ENCODE assay signal across 29 cellular contexts in genomic region chrX:63920875-63921274, GRCh38.
DNase-seq lines count a peak whose midpoint lies in the region; ATAC-seq and TF ChIP-seq lines count a peak whose summit lies in the region.
"Had no signal": no experiment of that assay in that cellular context is flagged by ENCODE, and none has a peak within 500 bp of the region (broad histone marks: within the 10 kb centered on the region; RNA-seq: fewer than 3 reads in every experiment).

No MANE protein-coding gene starts in this region.

- no peaks in the 10 kb centered on the region for H3K4me1 ChIP-seq in breast epithelium
- no peaks in the 10 kb centered on the region for H3K4me1 ChIP-seq in MM.1S (ENCODE audit: low read length)
- peaks cover 28% of the 10 kb centered on the region for H3K4me1 ChIP-seq in SJSA1 (replicated peaks)
- H3K4me1 ChIP-seq in aorta (ENCODE audit: control insufficient read depth in 1 of 2, insufficient read depth in 2 of 2, low read length in 2 of 2), result peaks cover 0 to 4% of the 10 kb centered on the region in 2 donors
- H3K4me1 ChIP-seq in left ventricle myocardium inferior, result no peaks in the 10 kb centered on the region
- H3K4me1 ChIP-seq in PC-9 (replicated peaks; ENCODE audit: insufficient read depth), result no peaks in the 10 kb centered on the region
- H3K4me1 ChIP-seq: BLaER1 treated with 17β-estradiol and CSF1 and Interleukin-3, amounts not matched to agents 10 nM and 100 nM; colonic mucosa; suprapubic skin had no signal

- H3K4me1 Mint-ChIP-seq in MCF 10A (ENCODE audit: insufficient read depth, unreplicated experiment), result peaks cover 26% of the 10 kb centered on the region
- H3K4me1 Mint-ChIP-seq: activated CD4-positive, alpha-beta T cell treated with anti-CD3 and anti-CD28 coated beads, Interleukin-2, amount 10 ng/mL, durations not matched to agents 7 days and 5 days; activated naive CD8-positive, alpha-beta T cell treated with anti-CD3 and anti-CD28 coated beads, Interleukin-2, amount 10 ng/mL, durations not matched to agents 7 days and 5 days; mesothelial cell of epicardium had no signal

- H2AFZ ChIP-seq in MM.1S (ENCODE audit: low read length) (no peak overlapping the region), PC-9 (no peak overlapping the region)

- H3K4me3 Mint-ChIP-seq in MCF 10A (ENCODE audit: unreplicated experiment), result no peak overlapping the region
- H3K4me3 Mint-ChIP-seq: activated CD4-positive, alpha-beta T cell treated with anti-CD3 and anti-CD28 coated beads, Interleukin-2, amount 10 ng/mL, durations not matched to agents 7 days and 5 days; activated naive CD8-positive, alpha-beta T cell treated with anti-CD3 and anti-CD28 coated beads, Interleukin-2, amount 10 ng/mL, durations not matched to agents 7 days and 5 days; mesothelial cell of epicardium; natural killer cell treated with Interleukin-12 subunit alpha and Interleukin-12 subunit beta and Interleukin-15 and Interleukin-18, amount 100 ng/mL, for 72 hours; T-helper 1 cell treated with Interleukin-12 subunit alpha and Interleukin-12 subunit beta and Interleukin-4 antibody, amounts not matched to agents 30 μg/mL and 1 μg/mL, for 36 hours had no signal

- no peaks in the 10 kb centered on the region for H3F3A ChIP-seq in MM.1S (ENCODE audit: insufficient read depth, low read length)
- no peaks in the 10 kb centered on the region for H3F3A ChIP-seq in PC-9 (ENCODE audit: insufficient read depth, low read depth)

- ATAC-seq in aorta (ENCODE audit: low FRiP score), result no peak
- ATAC-seq: HepG2; left colon; natural killer cell treated with Interleukin-12 subunit alpha and Interleukin-12 subunit beta and Interleukin-15 and Interleukin-18, amount 100 ng/mL, for 72 hours; Right ventricle myocardium inferior; sciatic nerve had no signal

- peak overlapping the region; percentile 85 for H3K27ac Mint-ChIP-seq in MCF 10A (ENCODE audit: low read depth, unreplicated experiment)
- H3K27ac Mint-ChIP-seq: activated CD4-positive, alpha-beta T cell treated with anti-CD3 and anti-CD28 coated beads, Interleukin-2, amount 10 ng/mL, durations not matched to agents 7 days and 5 days; activated naive CD8-positive, alpha-beta T cell treated with anti-CD3 and anti-CD28 coated beads, Interleukin-2, amount 10 ng/mL, durations not matched to agents 7 days and 5 days; mesothelial cell of epicardium; natural killer cell treated with Interleukin-12 subunit alpha and Interleukin-12 subunit beta and Interleukin-15 and Interleukin-18, amount 100 ng/mL, for 72 hours; T-helper 1 cell treated with Interleukin-12 subunit alpha and Interleukin-12 subunit beta and Interleukin-4 antibody, amounts not matched to agents 30 μg/mL and 1 μg/mL, for 36 hours had no signal

- H3K4me3 ChIP-seq in breast epithelium (no peak overlapping the region), MM.1S (ENCODE audit: low read length) (no peak overlapping the region), SJSA1 (no peak overlapping the region), aorta (ENCODE audit: low read length in 2 of 2) (no peak overlapping the region), left ventricle myocardium inferior (no peak overlapping the region), PC-9 (no peak overlapping the region)
- H3K4me3 ChIP-seq: BLaER1 treated with 17β-estradiol and CSF1 and Interleukin-3, amounts not matched to agents 10 nM and 100 nM; colonic mucosa; HAP-1; suprapubic skin had no signal

- intact Hi-C loops in MCF 10A (cut with micrococcal nuclease) (no loop called here), breast epithelium (cut with DNase I; ENCODE audit: low total_unique reads) (no loop called here), aorta (cut with DNase I) (loop anchor here in 1 of 2 donors (5.0 kb wide), 1 partner anchor 359 kb away; no protein-coding TSS in a partner anchor), left ventricle myocardium inferior (cut with micrococcal nuclease) (no loop called here), PC-9 (cut with micrococcal nuclease; ENCODE audit: unreplicated experiment) (no loop called here)

- H3K9me3 Mint-ChIP-seq in MCF 10A (ENCODE audit: unreplicated experiment), result peaks cover 14% of the 10 kb centered on the region
- H3K9me3 Mint-ChIP-seq: natural killer cell treated with Interleukin-12 subunit alpha and Interleukin-12 subunit beta and Interleukin-15 and Interleukin-18, amount 100 ng/mL, for 72 hours had no signal

- H3K36me3 ChIP-seq in breast epithelium (no peaks in the 10 kb centered on the region), MM.1S (replicated peaks; ENCODE audit: insufficient read depth, low read length) (no peaks in the 10 kb centered on the region), SJSA1 (no peaks in the 10 kb centered on the region), aorta (ENCODE audit: control insufficient read depth in 1 of 2, insufficient read depth in 2 of 2, low read length in 1 of 2) (no peaks in the 10 kb centered on the region), left ventricle myocardium inferior (no peaks in the 10 kb centered on the region), PC-9 (ENCODE audit: low read depth) (no peaks in the 10 kb centered on the region)
- H3K36me3 ChIP-seq: BLaER1 treated with 17β-estradiol and CSF1 and Interleukin-3, amounts not matched to agents 10 nM and 100 nM; brain microvascular endothelial cell; colonic mucosa; HAP-1; suprapubic skin had no signal

- POLR2A ChIA-PET in MCF 10A (lab: Yijun Ruan, JAX) (interaction anchor here (0.9 to 1.9 kb wide), 2 partner anchors 16 to 167 kb away, joined by 3 to 9 read pairs; a partner anchor contains a TSS), PC-9 (lab: Charles Lee; ENCODE audit: unreplicated experiment) (no interaction called here)

- BruUV-seq in MCF 10A (replicated peaks; lab: Mats Ljungman, UMichigan) (no TSS peak), PC-9 (replicated peaks; lab: Mats Ljungman, UMichigan) (no TSS peak)

- no peaks in the 10 kb centered on the region for H3K36me3 Mint-ChIP-seq in MCF 10A (ENCODE audit: insufficient read depth, unreplicated experiment)
- H3K36me3 Mint-ChIP-seq: activated naive CD8-positive, alpha-beta T cell treated with anti-CD3 and anti-CD28 coated beads, Interleukin-2, amount 10 ng/mL, durations not matched to agents 7 days and 5 days; natural killer cell treated with Interleukin-12 subunit alpha and Interleukin-12 subunit beta and Interleukin-15 and Interleukin-18, amount 100 ng/mL, for 72 hours had no signal

- H3K4me2 ChIP-seq in MM.1S (ENCODE audit: low read depth, low read length) (no peak overlapping the region), PC-9 (no peak overlapping the region)
- H3K4me2 ChIP-seq: BLaER1 treated with 17β-estradiol and CSF1 and Interleukin-3, amounts not matched to agents 10 nM and 100 nM had no signal

- H3K9ac ChIP-seq in MM.1S (ENCODE audit: low read length), result no peak overlapping the region
- H3K9ac ChIP-seq: BLaER1 treated with 17β-estradiol and CSF1 and Interleukin-3, amounts not matched to agents 10 nM and 100 nM had no signal

- no peaks in the 10 kb centered on the region for H3K79me2 ChIP-seq in MM.1S (ENCODE audit: low read length)
- H3K79me2 ChIP-seq in PC-9 (ENCODE audit: low read depth), result no peaks in the 10 kb centered on the region

- CTCF ChIA-PET in MCF 10A (lab: Yijun Ruan, JAX), result interaction anchor here (0.9 to 8.1 kb wide), 2 partner anchors 10 to 173 kb away, joined by 3 to 59 read pairs; no protein-coding TSS in a partner anchor
- CTCF ChIA-PET in PC-9 (lab: Charles Lee), result no interaction called here

- H3K27ac ChIP-seq in breast epithelium (no peak overlapping the region), MM.1S (ENCODE audit: low read length) (no peak overlapping the region), SJSA1 (peak overlapping the region; percentile 99), aorta (ENCODE audit: low read depth in 1 of 2, low read length in 2 of 2) (peak overlapping the region; percentile 35 to 37), left ventricle myocardium inferior (replicated peaks) (no peak overlapping the region), PC-9 (no peak overlapping the region)
- H3K27ac ChIP-seq: BLaER1 treated with 17β-estradiol and CSF1 and Interleukin-3, amounts not matched to agents 10 nM and 100 nM; colonic mucosa; suprapubic skin; VCaP had no signal

- H4K20me1 ChIP-seq in MM.1S (ENCODE audit: insufficient read depth, low read length), result no peaks in the 10 kb centered on the region
- no peaks in the 10 kb centered on the region for H4K20me1 ChIP-seq in PC-9 (ENCODE audit: insufficient read depth)
- H4K20me1 ChIP-seq: BLaER1 treated with 17β-estradiol and CSF1 and Interleukin-3, amounts not matched to agents 10 nM and 100 nM had no signal

- no peaks in the 10 kb centered on the region for H3K27me3 Mint-ChIP-seq in MCF 10A (ENCODE audit: insufficient read depth, unreplicated experiment)
- H3K27me3 Mint-ChIP-seq: activated CD4-positive, alpha-beta T cell treated with anti-CD3 and anti-CD28 coated beads, Interleukin-2, amount 10 ng/mL, durations not matched to agents 7 days and 5 days; activated naive CD8-positive, alpha-beta T cell treated with anti-CD3 and anti-CD28 coated beads, Interleukin-2, amount 10 ng/mL, durations not matched to agents 7 days and 5 days had no signal

- H3K9me2 ChIP-seq in MM.1S (replicated peaks; ENCODE audit: insufficient read depth, low read length) (no peaks in the 10 kb centered on the region), PC-9 (ENCODE audit: insufficient read depth) (no peaks in the 10 kb centered on the region)

- 14 to 19% methylated on average over 2 of the region's 2 CpGs for WGBS in aorta, 2 donors

- no peak for TF ChIP-seq POLR2A in breast epithelium (IDR thresholded peaks at IDR 0.05)

- peaks cover 5 to 14% of the 10 kb centered on the region in 2 donors for H3K9me3 ChIP-seq in breast epithelium
- H3K9me3 ChIP-seq in MM.1S (replicated peaks; ENCODE audit: insufficient read depth, low read length), result no peaks in the 10 kb centered on the region
- no peaks in the 10 kb centered on the region for H3K9me3 ChIP-seq in SJSA1 (replicated peaks)
- H3K9me3 ChIP-seq in aorta (ENCODE audit: control insufficient read depth, low read length), result no peaks in the 10 kb centered on the region
- no peaks in the 10 kb centered on the region for H3K9me3 ChIP-seq in left ventricle myocardium inferior (replicated peaks)
- no peaks in the 10 kb centered on the region for H3K9me3 ChIP-seq in PC-9 (ENCODE audit: insufficient read depth, low read depth)
- H3K9me3 ChIP-seq: colonic mucosa, HAP-1, suprapubic skin had no signal

- H3K27me3 ChIP-seq in breast epithelium (peaks cover 0 to 10% of the 10 kb centered on the region in 2 donors), MM.1S (replicated peaks; ENCODE audit: insufficient read depth, low read length) (no peaks in the 10 kb centered on the region), SJSA1 (replicated peaks) (no peaks in the 10 kb centered on the region), aorta (ENCODE audit: control insufficient read depth in 1 of 2, insufficient read depth in 2 of 2, low read length in 1 of 2) (no peaks in the 10 kb centered on the region), left ventricle myocardium inferior (ENCODE audit: low read depth) (no peaks in the 10 kb centered on the region), PC-9 (ENCODE audit: insufficient read depth, low read depth) (no peaks in the 10 kb centered on the region)
- H3K27me3 ChIP-seq: brain microvascular endothelial cell, colonic mucosa, suprapubic skin had no signal

- TF ChIP-seq CTCF in MCF 10A (IDR thresholded peaks at IDR 0.05; ENCODE audit: unreplicated experiment), result no peak
- no peak for TF ChIP-seq CTCF in breast epithelium (IDR thresholded peaks at IDR 0.05)
- no peak for TF ChIP-seq CTCF in MM.1S (IDR thresholded peaks at IDR 0.05; ENCODE audit: low read length)
- TF ChIP-seq CTCF in left ventricle myocardium inferior (IDR thresholded peaks at IDR 0.05; ENCODE audit: borderline replicate concordance), result no peak
- TF ChIP-seq CTCF in PC-9 (conservative IDR thresholded peaks at IDR 0.05), result no peak

- no peak for DNase-seq in MCF 10A (ENCODE audit: unreplicated experiment)
- DNase-seq in breast epithelium (ENCODE audit: low spot score in 2 of 2), result no peak
- peak; percentile 13 for DNase-seq in MM.1S
- peak in 1 of 2 experiments; percentile 37 for DNase-seq in SJSA1 (ENCODE audit: low read depth in 1 of 2, low spot score in 2 of 2)
- no peak for DNase-seq in aorta
- DNase-seq in T-helper 1 cell, result no peak
- no peak for DNase-seq in left ventricle myocardium inferior
- no peak for DNase-seq in PC-9
- DNase-seq: activated CD4-positive, alpha-beta T cell treated with anti-CD3 and anti-CD28 coated beads, Interleukin-2, amount 10 ng/mL, durations not matched to agents 7 days and 5 days; activated CD8-positive, alpha-beta memory T cell treated with anti-CD3 and anti-CD28 coated beads, Interleukin-2, amount 50 U/mL, for 4 hours; activated naive CD8-positive, alpha-beta T cell treated with anti-CD3 and anti-CD28 coated beads, Interleukin-2, amount 10 ng/mL, durations not matched to agents 7 days and 5 days; brain microvascular endothelial cell; Calu3; colonic mucosa; head of caudate nucleus; left colon; NCI-H1930; NK-92 treated with Interleukin-12 subunit alpha and Interleukin-12 subunit beta, amount 100 ng/mL, for 24 hours; posterior cingulate gyrus had no signal

Comparison
In these comparisons a context has a peak if more than half of its experiments do, and no peak if none do; other contexts are left out.
1. H3K27ac ChIP-seq: peak in SJSA1 (single experiment) and aorta (2 of 2); none in breast epithelium (0 of 2), MM.1S (single experiment), left ventricle myocardium inferior (single experiment) and PC-9 (single experiment).